Comparison of ENCODE assay signal across 2 cellular contexts in the genomic region with DNA sequence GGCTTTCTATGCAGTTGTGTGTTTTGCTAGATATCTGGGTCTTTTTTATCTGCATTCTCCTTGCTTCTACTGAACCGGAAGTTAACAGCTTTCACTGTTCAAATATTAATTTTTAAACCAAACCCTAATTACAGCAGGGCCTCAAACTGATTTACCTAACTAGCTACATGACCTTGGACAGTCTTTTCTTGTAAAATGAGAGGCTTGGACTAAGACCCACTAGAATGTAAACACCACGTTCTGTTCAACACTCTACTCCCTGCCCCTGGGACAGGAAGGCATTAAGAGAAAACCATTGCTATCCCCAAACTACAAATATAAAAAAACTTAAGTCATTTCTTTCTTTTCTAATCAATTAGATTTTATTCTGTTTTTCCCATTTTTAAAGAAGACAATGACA.
TF ChIP-seq lines count a peak whose summit lies in the region.

No MANE protein-coding gene starts in this region.

TF ChIP-seq in SK-N-SH, 30 proteins besides CTCF, POLR2A, EP300 and RAD21 (continued from another document):
- TF ChIP-seq, protein P1, sequence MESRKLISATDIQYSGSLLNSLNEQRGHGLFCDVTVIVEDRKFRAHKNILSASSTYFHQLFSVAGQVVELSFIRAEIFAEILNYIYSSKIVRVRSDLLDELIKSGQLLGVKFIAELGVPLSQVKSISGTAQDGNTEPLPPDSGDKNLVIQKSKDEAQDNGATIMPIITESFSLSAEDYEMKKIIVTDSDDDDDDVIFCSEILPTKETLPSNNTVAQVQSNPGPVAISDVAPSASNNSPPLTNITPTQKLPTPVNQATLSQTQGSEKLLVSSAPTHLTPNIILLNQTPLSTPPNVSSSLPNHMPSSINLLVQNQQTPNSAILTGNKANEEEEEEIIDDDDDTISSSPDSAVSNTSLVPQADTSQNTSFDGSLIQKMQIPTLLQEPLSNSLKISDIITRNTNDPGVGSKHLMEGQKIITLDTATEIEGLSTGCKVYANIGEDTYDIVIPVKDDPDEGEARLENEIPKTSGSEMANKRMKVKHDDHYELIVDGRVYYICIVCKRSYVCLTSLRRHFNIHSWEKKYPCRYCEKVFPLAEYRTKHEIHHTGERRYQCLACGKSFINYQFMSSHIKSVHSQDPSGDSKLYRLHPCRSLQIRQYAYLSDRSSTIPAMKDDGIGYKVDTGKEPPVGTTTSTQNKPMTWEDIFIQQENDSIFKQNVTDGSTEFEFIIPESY (IDR thresholded peaks at IDR 0.05; ENCODE audit: borderline replicate concordance, low read depth) = no peak
- TF ChIP-seq MXI1 (IDR thresholded peaks at IDR 0.05; ENCODE audit: low read depth, low read length) = no peak
- TF ChIP-seq, protein P2, sequence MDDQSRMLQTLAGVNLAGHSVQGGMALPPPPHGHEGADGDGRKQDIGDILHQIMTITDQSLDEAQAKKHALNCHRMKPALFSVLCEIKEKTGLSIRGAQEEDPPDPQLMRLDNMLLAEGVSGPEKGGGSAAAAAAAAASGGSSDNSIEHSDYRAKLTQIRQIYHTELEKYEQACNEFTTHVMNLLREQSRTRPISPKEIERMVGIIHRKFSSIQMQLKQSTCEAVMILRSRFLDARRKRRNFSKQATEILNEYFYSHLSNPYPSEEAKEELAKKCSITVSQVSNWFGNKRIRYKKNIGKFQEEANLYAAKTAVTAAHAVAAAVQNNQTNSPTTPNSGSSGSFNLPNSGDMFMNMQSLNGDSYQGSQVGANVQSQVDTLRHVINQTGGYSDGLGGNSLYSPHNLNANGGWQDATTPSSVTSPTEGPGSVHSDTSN (IDR thresholded peaks at IDR 0.05) = no peak
- TF ChIP-seq, protein P3, sequence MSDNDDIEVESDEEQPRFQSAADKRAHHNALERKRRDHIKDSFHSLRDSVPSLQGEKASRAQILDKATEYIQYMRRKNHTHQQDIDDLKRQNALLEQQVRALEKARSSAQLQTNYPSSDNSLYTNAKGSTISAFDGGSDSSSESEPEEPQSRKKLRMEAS (IDR thresholded peaks at IDR 0.05; ENCODE audit: low read depth) = no peak
- TF ChIP-seq JUND (IDR thresholded peaks at IDR 0.05) = no peak
- no peak for TF ChIP-seq GATA2 (CRISPR knock-in tag; IDR thresholded peaks at IDR 0.05)

TF ChIP-seq in SK-N-SH treated with all-trans-retinoic acid at 6 μM for 48 hours, 23 proteins besides CTCF, POLR2A, EP300 and RAD21 (continued from another document):
- TF ChIP-seq, protein P4, sequence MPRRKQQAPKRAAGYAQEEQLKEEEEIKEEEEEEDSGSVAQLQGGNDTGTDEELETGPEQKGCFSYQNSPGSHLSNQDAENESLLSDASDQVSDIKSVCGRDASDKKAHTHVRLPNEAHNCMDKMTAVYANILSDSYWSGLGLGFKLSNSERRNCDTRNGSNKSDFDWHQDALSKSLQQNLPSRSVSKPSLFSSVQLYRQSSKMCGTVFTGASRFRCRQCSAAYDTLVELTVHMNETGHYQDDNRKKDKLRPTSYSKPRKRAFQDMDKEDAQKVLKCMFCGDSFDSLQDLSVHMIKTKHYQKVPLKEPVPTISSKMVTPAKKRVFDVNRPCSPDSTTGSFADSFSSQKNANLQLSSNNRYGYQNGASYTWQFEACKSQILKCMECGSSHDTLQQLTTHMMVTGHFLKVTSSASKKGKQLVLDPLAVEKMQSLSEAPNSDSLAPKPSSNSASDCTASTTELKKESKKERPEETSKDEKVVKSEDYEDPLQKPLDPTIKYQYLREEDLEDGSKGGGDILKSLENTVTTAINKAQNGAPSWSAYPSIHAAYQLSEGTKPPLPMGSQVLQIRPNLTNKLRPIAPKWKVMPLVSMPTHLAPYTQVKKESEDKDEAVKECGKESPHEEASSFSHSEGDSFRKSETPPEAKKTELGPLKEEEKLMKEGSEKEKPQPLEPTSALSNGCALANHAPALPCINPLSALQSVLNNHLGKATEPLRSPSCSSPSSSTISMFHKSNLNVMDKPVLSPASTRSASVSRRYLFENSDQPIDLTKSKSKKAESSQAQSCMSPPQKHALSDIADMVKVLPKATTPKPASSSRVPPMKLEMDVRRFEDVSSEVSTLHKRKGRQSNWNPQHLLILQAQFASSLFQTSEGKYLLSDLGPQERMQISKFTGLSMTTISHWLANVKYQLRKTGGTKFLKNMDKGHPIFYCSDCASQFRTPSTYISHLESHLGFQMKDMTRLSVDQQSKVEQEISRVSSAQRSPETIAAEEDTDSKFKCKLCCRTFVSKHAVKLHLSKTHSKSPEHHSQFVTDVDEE (CRISPR knock-in tag; IDR thresholded peaks at IDR 0.05) = no peak
- TF ChIP-seq, protein P5, sequence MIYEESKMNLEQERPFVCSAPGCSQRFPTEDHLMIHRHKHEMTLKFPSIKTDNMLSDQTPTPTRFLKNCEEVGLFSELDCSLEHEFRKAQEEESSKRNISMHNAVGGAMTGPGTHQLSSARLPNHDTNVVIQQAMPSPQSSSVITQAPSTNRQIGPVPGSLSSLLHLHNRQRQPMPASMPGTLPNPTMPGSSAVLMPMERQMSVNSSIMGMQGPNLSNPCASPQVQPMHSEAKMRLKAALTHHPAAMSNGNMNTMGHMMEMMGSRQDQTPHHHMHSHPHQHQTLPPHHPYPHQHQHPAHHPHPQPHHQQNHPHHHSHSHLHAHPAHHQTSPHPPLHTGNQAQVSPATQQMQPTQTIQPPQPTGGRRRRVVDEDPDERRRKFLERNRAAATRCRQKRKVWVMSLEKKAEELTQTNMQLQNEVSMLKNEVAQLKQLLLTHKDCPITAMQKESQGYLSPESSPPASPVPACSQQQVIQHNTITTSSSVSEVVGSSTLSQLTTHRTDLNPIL (CRISPR knock-in tag; IDR thresholded peaks at IDR 0.05; ENCODE audit: low read depth) = no peak
- TF ChIP-seq SNAI2 (CRISPR knock-in tag; IDR thresholded peaks at IDR 0.05) = no peak
- no peak for TF ChIP-seq ZC3H10 (CRISPR knock-in tag; IDR thresholded peaks at IDR 0.05)
- TF ChIP-seq TOX (CRISPR knock-in tag; IDR thresholded peaks at IDR 0.05; ENCODE audit: borderline replicate concordance) = no peak
- TF ChIP-seq, protein P6, sequence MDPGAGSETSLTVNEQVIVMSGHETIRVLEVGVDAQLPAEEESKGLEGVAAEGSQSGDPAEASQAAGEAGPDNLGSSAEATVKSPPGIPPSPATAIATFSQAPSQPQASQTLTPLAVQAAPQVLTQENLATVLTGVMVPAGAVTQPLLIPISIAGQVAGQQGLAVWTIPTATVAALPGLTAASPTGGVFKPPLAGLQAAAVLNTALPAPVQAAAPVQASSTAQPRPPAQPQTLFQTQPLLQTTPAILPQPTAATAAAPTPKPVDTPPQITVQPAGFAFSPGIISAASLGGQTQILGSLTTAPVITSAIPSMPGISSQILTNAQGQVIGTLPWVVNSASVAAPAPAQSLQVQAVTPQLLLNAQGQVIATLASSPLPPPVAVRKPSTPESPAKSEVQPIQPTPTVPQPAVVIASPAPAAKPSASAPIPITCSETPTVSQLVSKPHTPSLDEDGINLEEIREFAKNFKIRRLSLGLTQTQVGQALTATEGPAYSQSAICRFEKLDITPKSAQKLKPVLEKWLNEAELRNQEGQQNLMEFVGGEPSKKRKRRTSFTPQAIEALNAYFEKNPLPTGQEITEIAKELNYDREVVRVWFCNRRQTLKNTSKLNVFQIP (CRISPR knock-in tag; IDR thresholded peaks at IDR 0.05; ENCODE audit: borderline replicate concordance, low read depth) = no peak
- TF ChIP-seq TCF4 (CRISPR knock-in tag; IDR thresholded peaks at IDR 0.05; ENCODE audit: borderline replicate concordance) = no peak
- TF ChIP-seq, protein P7, sequence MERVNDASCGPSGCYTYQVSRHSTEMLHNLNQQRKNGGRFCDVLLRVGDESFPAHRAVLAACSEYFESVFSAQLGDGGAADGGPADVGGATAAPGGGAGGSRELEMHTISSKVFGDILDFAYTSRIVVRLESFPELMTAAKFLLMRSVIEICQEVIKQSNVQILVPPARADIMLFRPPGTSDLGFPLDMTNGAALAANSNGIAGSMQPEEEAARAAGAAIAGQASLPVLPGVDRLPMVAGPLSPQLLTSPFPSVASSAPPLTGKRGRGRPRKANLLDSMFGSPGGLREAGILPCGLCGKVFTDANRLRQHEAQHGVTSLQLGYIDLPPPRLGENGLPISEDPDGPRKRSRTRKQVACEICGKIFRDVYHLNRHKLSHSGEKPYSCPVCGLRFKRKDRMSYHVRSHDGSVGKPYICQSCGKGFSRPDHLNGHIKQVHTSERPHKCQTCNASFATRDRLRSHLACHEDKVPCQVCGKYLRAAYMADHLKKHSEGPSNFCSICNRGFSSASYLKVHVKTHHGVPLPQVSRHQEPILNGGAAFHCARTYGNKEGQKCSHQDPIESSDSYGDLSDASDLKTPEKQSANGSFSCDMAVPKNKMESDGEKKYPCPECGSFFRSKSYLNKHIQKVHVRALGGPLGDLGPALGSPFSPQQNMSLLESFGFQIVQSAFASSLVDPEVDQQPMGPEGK (CRISPR knock-in tag; IDR thresholded peaks at IDR 0.05; ENCODE audit: borderline replicate concordance) = no peak
- TF ChIP-seq GLIS3 (CRISPR knock-in tag; IDR thresholded peaks at IDR 0.05) = no peak
